In genomic region chr13:29716493-29716892, GRCh38 we compare ENCODE assay signal across 29 cellular contexts.
"Had no signal": no experiment of that assay in that cellular context is flagged by ENCODE, and none has a peak within 500 bp of the region (broad histone marks: within the 10 kb centered on the region; RNA-seq: fewer than 3 reads in every experiment).

No MANE protein-coding gene starts in this region.

- H3K27ac Mint-ChIP-seq: naive thymus-derived CD8-positive, alpha-beta T cell; natural killer cell treated with Interleukin-12 subunit alpha and Interleukin-12 subunit beta and Interleukin-15 and Interleukin-18, amount 100 ng/mL, for 72 hours; nephron progenitor cell; progenitor cell of endocrine pancreas; stimulated activated naive B cell treated with anti-CD40 and anti-IgM and Interleukin-4, amounts not matched to agents 10 μg/mL and 1 μg/mL and 100 μg/mL, for 72 hours; stimulated activated naive CD8-positive, alpha-beta T cell treated with anti-CD3 and anti-CD28 coated beads, Interleukin-15, Interleukin-2, amounts not matched to agents 100 ng/mL and 50 ng/mL, for 24 hours had no signal

- ATAC-seq: naive thymus-derived CD8-positive, alpha-beta T cell; natural killer cell treated with Interleukin-12 subunit alpha and Interleukin-12 subunit beta and Interleukin-15 and Interleukin-18, amount 100 ng/mL, for 72 hours; psoas muscle; right cardiac atrium; right lobe of liver; stimulated activated naive B cell treated with anti-CD40 and anti-IgM and Interleukin-4, amounts not matched to agents 10 μg/mL and 1 μg/mL and 100 μg/mL, for 72 hours had no signal

- H3K27ac ChIP-seq: neutrophil, parathyroid adenoma, psoas muscle, right lobe of liver, sigmoid colon, stomach, thoracic aorta, thyroid gland, tibial nerve, upper lobe of left lung, vagina had no signal

- H3K36me3 Mint-ChIP-seq: naive thymus-derived CD8-positive, alpha-beta T cell; natural killer cell treated with Interleukin-12 subunit alpha and Interleukin-12 subunit beta and Interleukin-15 and Interleukin-18, amount 100 ng/mL, for 72 hours; stimulated activated naive B cell treated with anti-CD40 and anti-IgM and Interleukin-4, amounts not matched to agents 10 μg/mL and 1 μg/mL and 100 μg/mL, for 72 hours had no signal

- H3K9me3 ChIP-seq: neutrophil, thoracic aorta, thyroid gland, vagina had no signal

- DNase-seq: naive thymus-derived CD8-positive, alpha-beta T cell; nephron progenitor cell; nucleus accumbens; posterior cingulate gyrus; psoas muscle; right cardiac atrium; right lobe of liver; sigmoid colon; small intestine; stimulated activated CD4-positive, alpha-beta T cell treated with anti-CD3 and anti-CD28 coated beads, Interleukin-12 subunit alpha, Interleukin-12 subunit beta, amount 100 ng/mL, for 4 hours; stimulated activated CD4-positive, alpha-beta T cell treated with anti-CD3 and anti-CD28 coated beads, Interleukin-1b, Interleukin-23, amount 100 ng/mL, for 48 hours; stimulated activated CD4-positive, alpha-beta T cell treated with anti-CD3 and anti-CD28 coated beads, Interleukin-4, amount 100 ng/mL, for 1 hour; stimulated activated CD4-positive, alpha-beta T cell treated with anti-CD3 and anti-CD28 coated beads, Interleukin-4, amount 100 ng/mL, for 4 hours; stimulated activated CD8-positive, alpha-beta memory T cell treated with anti-CD3 and anti-CD28 coated beads, Interleukin-4, amount 100 ng/mL, for 48 hours; stimulated activated naive B cell treated with anti-CD40 and anti-IgM and Interleukin-4, amounts not matched to agents 10 μg/mL and 1 μg/mL and 100 μg/mL, for 72 hours; stimulated activated naive CD4-positive, alpha-beta T cell treated with Interleukin-2 at 50 U/mL for 16 hours; stomach; thyroid gland; trophoblast cell; upper lobe of left lung had no signal

- H3K4me3 ChIP-seq: psoas muscle, right lobe of liver, sigmoid colon, stomach, thoracic aorta, thyroid gland, tibial nerve, upper lobe of left lung, vagina had no signal

- H3K4me1 Mint-ChIP-seq: naive thymus-derived CD8-positive, alpha-beta T cell; nephron progenitor cell; neural crest cell; stimulated activated naive B cell treated with anti-CD40 and anti-IgM and Interleukin-4, amounts not matched to agents 10 μg/mL and 1 μg/mL and 100 μg/mL, for 72 hours had no signal

- H3K27me3 ChIP-seq: right lobe of liver, sigmoid colon, stomach, thyroid gland, tibial nerve, upper lobe of left lung, vagina had no signal

- H3K36me3 ChIP-seq: neutrophil, right lobe of liver, sigmoid colon, stomach, thoracic aorta, thyroid gland, tibial nerve, upper lobe of left lung, vagina had no signal

- H3K4me1 ChIP-seq: parathyroid adenoma, psoas muscle, right lobe of liver, sigmoid colon, stomach, tibial nerve, upper lobe of left lung, vagina had no signal

- H3K9me3 Mint-ChIP-seq: natural killer cell treated with Interleukin-12 subunit alpha and Interleukin-12 subunit beta and Interleukin-15 and Interleukin-18, amount 100 ng/mL, for 72 hours; nephron progenitor cell; neural crest cell; stimulated activated naive B cell treated with anti-CD40 and anti-IgM and Interleukin-4, amounts not matched to agents 10 μg/mL and 1 μg/mL and 100 μg/mL, for 72 hours; stimulated activated naive CD8-positive, alpha-beta T cell treated with anti-CD3 and anti-CD28 coated beads, Interleukin-15, Interleukin-2, amounts not matched to agents 100 ng/mL and 50 ng/mL, for 24 hours had no signal

- H3K4me3 Mint-ChIP-seq: naive thymus-derived CD8-positive, alpha-beta T cell; natural killer cell treated with Interleukin-12 subunit alpha and Interleukin-12 subunit beta and Interleukin-15 and Interleukin-18, amount 100 ng/mL, for 72 hours; nephron progenitor cell; neural crest cell; stimulated activated naive B cell treated with anti-CD40 and anti-IgM and Interleukin-4, amounts not matched to agents 10 μg/mL and 1 μg/mL and 100 μg/mL, for 72 hours; stimulated activated naive CD8-positive, alpha-beta T cell treated with anti-CD3 and anti-CD28 coated beads, Interleukin-15, Interleukin-2, amounts not matched to agents 100 ng/mL and 50 ng/mL, for 24 hours had no signal
